1 cellular context compared by ENCODE assay signal in genomic region chr13:40389081-40389641, GRCh38.
TF ChIP-seq lines count a peak whose summit lies in the region.

No MANE protein-coding gene starts in this region.

TF ChIP-seq in GM12878, 131 proteins besides CTCF, POLR2A, EP300 and RAD21 (continued from another document):
- no peak for TF ChIP-seq E2F4 (IDR thresholded peaks at IDR 0.05; ENCODE audit: low read depth, low read length)
- no peak for TF ChIP-seq ZNF274 (IDR thresholded peaks at IDR 0.05; ENCODE audit: insufficient read depth, insufficient read length)
- TF ChIP-seq TCF3 (IDR thresholded peaks at IDR 0.05; ENCODE audit: borderline replicate concordance, insufficient read depth, low read depth, low read length): no peak
- TF ChIP-seq PKNOX1 (IDR thresholded peaks at IDR 0.05): peak; percentile 24; the same call in 1 of the 2 replicates
- TF ChIP-seq CHD1 (IDR thresholded peaks at IDR 0.05; ENCODE audit: low read depth, low read length): no peak
- TF ChIP-seq NR2C2 (IDR thresholded peaks at IDR 0.05; ENCODE audit: borderline replicate concordance, control insufficient read depth, insufficient read length, low read depth): no peak
- TF ChIP-seq CUX1 (IDR thresholded peaks at IDR 0.05; ENCODE audit: insufficient replicate concordance, low read depth, low read length): no peak
- TF ChIP-seq NR2C1 (IDR thresholded peaks at IDR 0.05): no peak
- TF ChIP-seq SREBF2 (IDR thresholded peaks at IDR 0.05; ENCODE audit: low read length): no peak
- no peak for TF ChIP-seq GATAD2B (conservative IDR thresholded peaks at IDR 0.05; ENCODE audit: low read depth)
- no peak for TF ChIP-seq KLF5 (IDR thresholded peaks at IDR 0.05; ENCODE audit: partially characterized antibody)
- TF ChIP-seq MEF2B (IDR thresholded peaks at IDR 0.05; ENCODE audit: partially characterized antibody, poor library complexity, severe bottlenecking): no peak
- TF ChIP-seq SRF (IDR thresholded peaks at IDR 0.05; ENCODE audit: low read depth in 2 of 2, low read length in 2 of 2): no peak
- no peak for TF ChIP-seq BCL11A (IDR thresholded peaks at IDR 0.05; ENCODE audit: low read depth, low read length)
- TF ChIP-seq JUNB (IDR thresholded peaks at IDR 0.05): no peak
- no peak for TF ChIP-seq USF2 (IDR thresholded peaks at IDR 0.05; ENCODE audit: borderline replicate concordance, low read depth, low read length)
- peak; percentile 78 for TF ChIP-seq CREB1 (IDR thresholded peaks at IDR 0.05; ENCODE audit: low read depth)
TF ChIP-seq in GM12878: peak in this region for 3.
